15 cellular contexts compared by ENCODE assay signal in genomic region chr9:96379461-96379860, GRCh38.
"Had no signal": no experiment of that assay in that cellular context is flagged by ENCODE, and none has a peak within 500 bp of the region (broad histone marks: within the 10 kb centered on the region; RNA-seq: fewer than 3 reads in every experiment).

No MANE protein-coding gene starts in this region.

- H3K27me3 Mint-ChIP-seq: activated CD4-positive, alpha-beta memory T cell treated with anti-CD3 and anti-CD28 coated beads, Interleukin-2, amount 10 ng/mL, durations not matched to agents 7 days and 5 days; activated CD4-positive, alpha-beta T cell treated with anti-CD3 and anti-CD28 coated beads for 36 hours; activated naive CD8-positive, alpha-beta T cell treated with anti-CD3 and anti-CD28 coated beads, Interleukin-2, amount 10 ng/mL, durations not matched to agents 7 days and 5 days; central memory CD8-positive, alpha-beta T cell; memory B cell; natural killer cell treated with Interleukin-12 subunit alpha and Interleukin-12 subunit beta and Interleukin-15 and Interleukin-18, amount 100 ng/mL, for 72 hours had no signal

- H3K4me3 ChIP-seq: left lung had no signal

- H3K36me3 Mint-ChIP-seq: natural killer cell treated with Interleukin-12 subunit alpha and Interleukin-12 subunit beta and Interleukin-15 and Interleukin-18, amount 100 ng/mL, for 72 hours had no signal

- ATAC-seq: activated CD4-positive, alpha-beta T cell treated with anti-CD3 and anti-CD28 coated beads for 36 hours; left lung; natural killer cell treated with Interleukin-12 subunit alpha and Interleukin-12 subunit beta and Interleukin-15 and Interleukin-18, amount 100 ng/mL, for 72 hours; stimulated activated naive CD8-positive, alpha-beta T cell treated with anti-CD3 and anti-CD28 coated beads, Interleukin-15, Interleukin-2, amounts not matched to agents 100 U/mL and 50 U/mL, for 24 hours had no signal

- H3K27ac Mint-ChIP-seq: activated CD4-positive, alpha-beta memory T cell treated with anti-CD3 and anti-CD28 coated beads, Interleukin-2, amount 10 ng/mL, durations not matched to agents 7 days and 5 days; activated CD4-positive, alpha-beta T cell treated with anti-CD3 and anti-CD28 coated beads for 36 hours; activated naive CD8-positive, alpha-beta T cell treated with anti-CD3 and anti-CD28 coated beads, Interleukin-2, amount 10 ng/mL, durations not matched to agents 7 days and 5 days; memory B cell; natural killer cell treated with Interleukin-12 subunit alpha and Interleukin-12 subunit beta and Interleukin-15 and Interleukin-18, amount 100 ng/mL, for 72 hours had no signal

- H3K9me3 Mint-ChIP-seq: activated CD4-positive, alpha-beta memory T cell treated with anti-CD3 and anti-CD28 coated beads, Interleukin-2, amount 10 ng/mL, durations not matched to agents 7 days and 5 days; activated naive CD8-positive, alpha-beta T cell treated with anti-CD3 and anti-CD28 coated beads, Interleukin-2, amount 10 ng/mL, durations not matched to agents 7 days and 5 days; central memory CD8-positive, alpha-beta T cell; memory B cell; natural killer cell treated with Interleukin-12 subunit alpha and Interleukin-12 subunit beta and Interleukin-15 and Interleukin-18, amount 100 ng/mL, for 72 hours had no signal

- DNase-seq: activated CD4-positive, alpha-beta memory T cell treated with anti-CD3 and anti-CD28 coated beads, Interleukin-2, amount 10 ng/mL, durations not matched to agents 7 days and 5 days; activated CD4-positive, alpha-beta T cell treated with anti-CD3 and anti-CD28 coated beads for 36 hours; activated gamma-delta T cell; activated naive CD8-positive, alpha-beta T cell treated with anti-CD3 and anti-CD28 coated beads, Interleukin-2, amount 10 ng/mL, durations not matched to agents 7 days and 5 days; activated T-cell treated with anti-CD3 and anti-CD28 coated beads, Interleukin-2, amount 50 U/mL, for 48 hours; left lung; SK-N-SH; stimulated activated CD4-positive, alpha-beta T cell treated with anti-CD3 and anti-CD28 coated beads, Interleukin-4, amount 100 ng/mL, for 1 hour; stimulated activated CD8-positive, alpha-beta memory T cell treated with anti-CD3 and anti-CD28 coated beads, Interleukin-4, amount 100 ng/mL, for 48 hours; stimulated activated naive CD8-positive, alpha-beta T cell treated with anti-CD3 and anti-CD28 coated beads, Interleukin-15, Interleukin-2, amounts not matched to agents 100 U/mL and 50 U/mL, for 24 hours; T-helper 1 cell had no signal

- H3K36me3 ChIP-seq: left lung had no signal

- H3K27me3 ChIP-seq: left lung had no signal

- H3K27ac ChIP-seq: left lung, VCaP had no signal

- H3K9me3 ChIP-seq: left lung, SK-N-SH had no signal

- H3K4me3 Mint-ChIP-seq: activated CD4-positive, alpha-beta memory T cell treated with anti-CD3 and anti-CD28 coated beads, Interleukin-2, amount 10 ng/mL, durations not matched to agents 7 days and 5 days; activated CD4-positive, alpha-beta T cell treated with anti-CD3 and anti-CD28 coated beads for 36 hours; activated naive CD8-positive, alpha-beta T cell treated with anti-CD3 and anti-CD28 coated beads, Interleukin-2, amount 10 ng/mL, durations not matched to agents 7 days and 5 days; central memory CD8-positive, alpha-beta T cell; memory B cell; natural killer cell treated with Interleukin-12 subunit alpha and Interleukin-12 subunit beta and Interleukin-15 and Interleukin-18, amount 100 ng/mL, for 72 hours had no signal
